ENCODE assay signal across 9 cellular contexts in the genomic region with DNA sequence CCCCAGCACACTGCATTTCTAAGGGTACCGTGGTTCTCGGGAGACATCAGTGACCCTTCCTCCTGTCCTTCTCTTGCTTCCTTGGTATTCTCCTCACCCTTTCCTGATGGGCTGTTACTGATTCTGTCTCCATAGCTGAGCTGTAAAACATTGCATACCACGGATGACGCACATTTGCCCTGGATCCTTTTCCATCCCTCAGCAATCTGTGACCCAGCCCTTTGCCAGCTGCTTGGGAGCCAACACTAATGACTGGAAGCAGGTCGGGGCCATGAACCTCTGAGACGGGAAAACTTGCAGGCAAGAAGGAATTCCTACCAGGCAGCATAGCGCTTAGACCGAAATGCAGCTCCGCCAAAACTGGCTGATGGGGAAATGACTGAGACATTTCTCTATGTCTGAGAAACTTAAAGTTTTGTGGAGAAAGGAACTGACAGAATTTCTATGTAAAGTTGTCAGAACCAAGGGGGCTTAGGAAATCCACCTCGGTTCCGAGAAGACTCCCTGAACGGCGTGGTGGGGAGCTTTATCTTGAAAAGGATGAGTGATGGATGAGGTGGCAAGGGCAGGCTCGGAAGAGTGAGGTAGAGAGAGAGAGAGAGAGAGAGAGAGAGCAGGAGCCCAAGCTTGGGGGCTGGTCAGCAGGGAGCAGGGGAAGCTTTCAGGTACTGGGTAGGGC. TPM values are rescaled to one million over a fixed set of nuclear protein-coding genes. Genes with fewer than 3 reads are reported as not detected.
DNase-seq lines count a peak whose midpoint lies in the region; ATAC-seq, FAIRE-seq and TF ChIP-seq lines count a peak whose summit lies in the region.
"Had no signal": no experiment of that assay in that cellular context is flagged by ENCODE, and none has a peak within 500 bp of the region (broad histone marks: within the 10 kb centered on the region; RNA-seq: fewer than 3 reads in every experiment).

No MANE protein-coding gene starts in this region.

- H3K9me3 ChIP-seq in Panc1 (ENCODE audit: control insufficient read depth, insufficient read depth, low read depth, low read length): no peaks in the 10 kb centered on the region

- H3K27me3 ChIP-seq in Panc1 (ENCODE audit: control insufficient read depth, insufficient read depth, low read length): no peaks in the 10 kb centered on the region
- H3K27me3 ChIP-seq: dorsolateral prefrontal cortex had no signal

- TF ChIP-seq CTCF in Panc1 (IDR thresholded peaks at IDR 0.05): no peak
- no peak for TF ChIP-seq CTCF in epithelial cell of esophagus (IDR thresholded peaks at IDR 0.05; ENCODE audit: insufficient read depth, low read depth, low read length, missing control alignments)

- intact Hi-C loops in Panc1 (cut with micrococcal nuclease; ENCODE audit: unreplicated experiment) (no loop called here), sciatic nerve (cut with DNase I) (no loop called here)

- FAIRE-seq in urothelium cell line (lab: Jason Lieb, UNC): no peak

- H3K4me3 ChIP-seq in Panc1 (ENCODE audit: low read depth in 2 of 2, low read length in 2 of 2): no peak overlapping the region
- H3K4me3 ChIP-seq in epithelial cell of esophagus (ENCODE audit: low read length): no peak overlapping the region

- in situ Hi-C loops in Panc1 (cut with HindIII; ENCODE audit: low pct_unique_long_range_greater_than_20kb, low sequenced_read_pairs): no loop called here

- peaks cover 10% of the 10 kb centered on the region for H3K4me1 ChIP-seq in Panc1 (ENCODE audit: control insufficient read depth, insufficient read depth, low read length)

- POLR2A ChIA-PET in Panc1 (lab: Charles Lee): no interaction called here

- H3K36me3 ChIP-seq in Panc1 (ENCODE audit: control insufficient read depth, insufficient read depth, low read length): no peaks in the 10 kb centered on the region

- no TSS peak for BruUV-seq in Panc1 (replicated peaks; lab: Mats Ljungman, UMichigan)

- CTCF ChIA-PET in Panc1 (lab: Charles Lee): interaction anchor here (0.5 to 1.5 kb wide), 2 partner anchors 42 to 81 kb away, joined by 3 to 5 read pairs; no protein-coding TSS in a partner anchor

- DNase-seq in GM04504 (ENCODE audit: low read depth) (peak; percentile 96), Panc1 (ENCODE audit: low read depth, low spot score) (no peak), epithelial cell of esophagus (ENCODE audit: low read depth) (peak; percentile 93), sciatic nerve (ENCODE audit: low spot score) (no peak), urothelium cell line (ENCODE audit: low spot score) (no peak), DMS153 (lab: John Stamatoyannopoulos, UW) (no peak)

- ATAC-seq in Panc1 (no peak), sciatic nerve (peak; percentile 46), HG02885 (IDR thresholded peaks at IDR 0.05; ENCODE audit: poor library complexity, unreplicated experiment) (no peak), GM21447 (IDR thresholded peaks at IDR 0.05; ENCODE audit: unreplicated experiment) (no peak)

- peak overlapping the region; percentile 68; the same call in 1 of the 2 replicates for H3K27ac ChIP-seq in Panc1 (ENCODE audit: low read length)

RNA-seq across cellular contexts. Expression of gene TUBB2B, which starts 19.2 kb away (rescaled TPM):
- 22.7 TPM for total RNA-seq in Panc1 (2021; ENCODE audit: unreplicated experiment)
- 43.9 TPM for polyA plus RNA-seq in Panc1 (2012; ENCODE audit: insufficient read length)
- 39.4 TPM for total RNA-seq in sciatic nerve

RNA-seq across cellular contexts. Expression of gene PSMG4, which starts 50.5 kb away (rescaled TPM):
- total RNA-seq in Panc1 (2021; ENCODE audit: unreplicated experiment) (27.0 TPM), sciatic nerve (21.2 TPM)
- polyA plus RNA-seq in Panc1 (2012; ENCODE audit: insufficient read length): 56.3 TPM

RNA-seq across cellular contexts. Expression of gene TUBB2A, which starts 50.9 kb away (rescaled TPM):
- total RNA-seq in Panc1 (2021; ENCODE audit: unreplicated experiment) (33.3 TPM), sciatic nerve (53.1 TPM)
- 80.7 TPM for polyA plus RNA-seq in Panc1 (2012; ENCODE audit: insufficient read length)

Comparison
In these comparisons a context has a peak if more than half of its experiments do, and no peak if none do; other contexts are left out.
1. DNase-seq: peak in GM04504 (single experiment) and epithelial cell of esophagus (single experiment); none in Panc1 (single experiment), sciatic nerve (single experiment), urothelium cell line (single experiment) and DMS153 (single experiment).